ENCODE assay signal across 15 cellular contexts in genomic region chr18:60044290-60045006, GRCh38.
DNase-seq lines count a peak whose midpoint lies in the region; ATAC-seq, FAIRE-seq and TF ChIP-seq lines count a peak whose summit lies in the region.
"Had no signal": no experiment of that assay in that cellular context is flagged by ENCODE, and none has a peak within 500 bp of the region (broad histone marks: within the 10 kb centered on the region; RNA-seq: fewer than 3 reads in every experiment).

No MANE protein-coding gene starts in this region.

- H3K4me1 Mint-ChIP-seq in astrocyte (ENCODE audit: low read depth, unreplicated experiment): peaks cover 5% of the 10 kb centered on the region
- H3K4me1 Mint-ChIP-seq: CD4-positive, alpha-beta memory T cell; naive thymus-derived CD4-positive, alpha-beta T cell; stimulated activated memory B cell treated with anti-CD40 and anti-IgM and Interleukin-4, amounts not matched to agents 10 μg/mL and 1 μg/mL and 100 μg/mL, for 72 hours had no signal

- peak overlapping the region; percentile 6 for H3K4me2 ChIP-seq in astrocyte (ENCODE audit: low read length)
- peak overlapping the region; percentile 37 for H3K4me2 ChIP-seq in keratinocyte (ENCODE audit: control insufficient read depth, extremely low read depth, insufficient read depth, low read depth, low read length)

- no peak overlapping the region for H2AFZ ChIP-seq in astrocyte (ENCODE audit: low read depth, low read length)
- peak overlapping the region; percentile 40 for H2AFZ ChIP-seq in keratinocyte (ENCODE audit: control insufficient read depth, low read length)

- TF ChIP-seq POLR2A in erythroblast (IDR thresholded peaks at IDR 0.05; ENCODE audit: low read length): no peak

- H4K20me1 ChIP-seq in astrocyte (ENCODE audit: insufficient read depth, low read length): no peaks in the 10 kb centered on the region
- no peaks in the 10 kb centered on the region for H4K20me1 ChIP-seq in keratinocyte (ENCODE audit: control insufficient read depth, extremely low read depth, insufficient read depth, low read length)

- dilution Hi-C loops in keratinocyte (cut with MboI; ENCODE audit: extremely low pct_ligation_motif_present, low sequenced_read_pairs): no loop called here

- H3K9me3 Mint-ChIP-seq in astrocyte (ENCODE audit: unreplicated experiment): no peaks in the 10 kb centered on the region

- ATAC-seq in GM19455 (IDR thresholded peaks at IDR 0.05; ENCODE audit: unreplicated experiment): no peak
- ATAC-seq: naive thymus-derived CD4-positive, alpha-beta T cell; stimulated activated memory B cell treated with anti-CD40 and anti-IgM and Interleukin-4, amounts not matched to agents 10 μg/mL and 1 μg/mL and 100 μg/mL, for 72 hours had no signal

- H3K27ac ChIP-seq in astrocyte (ENCODE audit: low read depth, low read length) (peak overlapping the region; percentile 47), keratinocyte (ENCODE audit: control insufficient read depth, insufficient read depth, low read length) (peak overlapping the region; percentile 79)

- H3K27me3 ChIP-seq in astrocyte (ENCODE audit: insufficient read depth, low read length) (no peaks in the 10 kb centered on the region), keratinocyte (ENCODE audit: control insufficient read depth, extremely low read depth, insufficient read depth, low read length) (no peaks in the 10 kb centered on the region)

- H3K4me1 ChIP-seq in astrocyte (ENCODE audit: insufficient read depth, low read length) (peaks cover 6% of the 10 kb centered on the region), keratinocyte (ENCODE audit: control insufficient read depth, extremely low read depth, insufficient read depth, low read length) (peaks cover 13% of the 10 kb centered on the region)

- TF ChIP-seq CTCF in AG09319 (IDR thresholded peaks at IDR 0.05; ENCODE audit: low read depth, low read length): no peak
- TF ChIP-seq CTCF in astrocyte (IDR thresholded peaks at IDR 0.05; ENCODE audit: insufficient read depth, low read depth, low read length): no peak
- no peak for TF ChIP-seq CTCF in keratinocyte (optimal IDR thresholded peaks at IDR 0.05 in 1 of 3, IDR thresholded peaks at IDR 0.05 in 1 of 3, conservative IDR thresholded peaks at IDR 0.05 in 1 of 3; ENCODE audit: extremely low read depth in 1 of 3, insufficient read depth in 2 of 3, low read length in 3 of 3)

- H3K36me3 ChIP-seq in astrocyte (ENCODE audit: insufficient read depth, low read length) (no peaks in the 10 kb centered on the region), keratinocyte (ENCODE audit: control insufficient read depth in 2 of 2, extremely low read depth in 1 of 2, insufficient read depth in 2 of 2, low read length in 2 of 2) (no peaks in the 10 kb centered on the region)

- no peaks in the 10 kb centered on the region for H3K27me3 Mint-ChIP-seq in astrocyte (ENCODE audit: low read depth, unreplicated experiment)

- no peak overlapping the region for H3K4me3 ChIP-seq in astrocyte (ENCODE audit: insufficient read depth, low read depth, low read length)
- no peak overlapping the region for H3K4me3 ChIP-seq in keratinocyte (ENCODE audit: control insufficient read depth in 2 of 3, extremely low read depth in 1 of 3, insufficient read depth in 2 of 3, low read depth in 1 of 3, low read length in 3 of 3)

- DNase-seq in AG09319 (ENCODE audit: extremely low read depth, low read depth): peak; percentile 24
- peak; percentile 45 for DNase-seq in HS-27A (ENCODE audit: low read depth)
- DNase-seq in astrocyte (ENCODE audit: low read depth): peak; percentile 87
- no peak for DNase-seq in keratinocyte (ENCODE audit: low read depth, low spot score)
- DNase-seq in activated CD4-positive, alpha-beta T cell treated with anti-CD3 and anti-CD28 coated beads, Interleukin-2, amount 50 U/mL, for 1 hour: no peak
- no peak for DNase-seq in erythroblast (lab: John Stamatoyannopoulos, UW)
- no peak for DNase-seq in NCI-H1048 (lab: John Stamatoyannopoulos, UW)
- DNase-seq: CD4-positive, alpha-beta memory T cell; head of caudate nucleus; Kasumi-1; naive thymus-derived CD4-positive, alpha-beta T cell; NCI-H2081 treated with DMSO at 0.1 percent for 48 hours; stimulated activated CD4-positive, alpha-beta T cell treated with anti-CD3 and anti-CD28 coated beads, Interleukin-4, amount 100 ng/mL, for 1 hour had no signal

- H3K36me3 Mint-ChIP-seq in astrocyte (ENCODE audit: low read depth, unreplicated experiment): no peaks in the 10 kb centered on the region
- H3K36me3 Mint-ChIP-seq: CD4-positive, alpha-beta memory T cell; naive thymus-derived CD4-positive, alpha-beta T cell; stimulated activated memory B cell treated with anti-CD40 and anti-IgM and Interleukin-4, amounts not matched to agents 10 μg/mL and 1 μg/mL and 100 μg/mL, for 72 hours had no signal

- H3K4me3 Mint-ChIP-seq in astrocyte (ENCODE audit: unreplicated experiment): no peak overlapping the region
- H3K4me3 Mint-ChIP-seq: CD4-positive, alpha-beta memory T cell; naive thymus-derived CD4-positive, alpha-beta T cell; stimulated activated memory B cell treated with anti-CD40 and anti-IgM and Interleukin-4, amounts not matched to agents 10 μg/mL and 1 μg/mL and 100 μg/mL, for 72 hours had no signal

- H3K9me3 ChIP-seq in astrocyte (ENCODE audit: insufficient read depth, low read depth, low read length) (no peaks in the 10 kb centered on the region), keratinocyte (ENCODE audit: control insufficient read depth, low read depth, low read length) (no peaks in the 10 kb centered on the region)

- H3K9ac ChIP-seq in astrocyte (ENCODE audit: low read length): no peak overlapping the region
- peak overlapping the region; percentile 22 for H3K9ac ChIP-seq in keratinocyte (ENCODE audit: control insufficient read depth, extremely low read depth, insufficient read depth, low read length)

- FAIRE-seq in astrocyte (lab: Jason Lieb, UNC): peak; percentile 98
- peak; percentile 78 for FAIRE-seq in keratinocyte (lab: Jason Lieb, UNC)

- H3K79me2 ChIP-seq in astrocyte (ENCODE audit: insufficient read depth, low read length) (no peaks in the 10 kb centered on the region), keratinocyte (ENCODE audit: control insufficient read depth, insufficient read depth, low read length) (no peaks in the 10 kb centered on the region)

- H3K9me1 ChIP-seq in keratinocyte (ENCODE audit: control insufficient read depth, extremely low read depth, insufficient read depth, low read length): no peaks in the 10 kb centered on the region

- no peak overlapping the region for H3K27ac Mint-ChIP-seq in astrocyte (ENCODE audit: unreplicated experiment)
- H3K27ac Mint-ChIP-seq: CD4-positive, alpha-beta memory T cell; stimulated activated memory B cell treated with anti-CD40 and anti-IgM and Interleukin-4, amounts not matched to agents 10 μg/mL and 1 μg/mL and 100 μg/mL, for 72 hours had no signal

Comparison
In these comparisons a context has a peak if more than half of its experiments do, and no peak if none do; other contexts are left out.
1. DNase-seq: peak in AG09319 (single experiment), HS-27A (single experiment) and astrocyte (single experiment); none in keratinocyte (single experiment), activated CD4-positive, alpha-beta T cell treated with anti-CD3 and anti-CD28 coated beads, Interleukin-2, amount 50 U/mL, for 1 hour (single experiment), erythroblast (0 of 2) and NCI-H1048 (single experiment).